In genomic region chr19:11766597-11767591, GRCh38 we compare ENCODE assay signal across 8 cellular contexts. TPM values are rescaled to one million over a fixed set of nuclear protein-coding genes. Genes with fewer than 3 reads are reported as not detected.
A peak's percentile ranks its signal among the peaks of the same experiment; 100 is the strongest.
DNase-seq lines count a peak whose midpoint lies in the region; ATAC-seq and TF ChIP-seq lines count a peak whose summit lies in the region.

TSS of gene ZNF441 (plus strand) at chr19:11767000. CDS start at chr19:11767194, 194 bp downstream.

- H3K23ac ChIP-seq in IMR-90 (ENCODE audit: low read depth, low read length), result peak within 1 kb of the TSS; percentile 70

- no peaks in the 10 kb centered on the region for H3K79me2 ChIP-seq in PC-9 (ENCODE audit: low read depth)

- H3K4ac ChIP-seq in IMR-90 (ENCODE audit: low read depth, low read length), result peak within 1 kb of the TSS; percentile 92

- BruUV-seq in IMR-90 (replicated peaks; lab: Mats Ljungman, UMichigan) (no TSS peak), PC-9 (replicated peaks; lab: Mats Ljungman, UMichigan) (no TSS peak)

- dilution Hi-C loops in IMR-90 (cut with HindIII; ENCODE audit: low sequenced_read_pairs, unreplicated experiment), result no loop called here

- in situ Hi-C loops in IMR-90 (cut with MboI; ENCODE audit: low sequenced_read_pairs), result no loop called here

- no peaks in the 10 kb centered on the region for H3K9me1 ChIP-seq in IMR-90 (ENCODE audit: insufficient read depth, low read length)

- H3K4me1 ChIP-seq in IMR-90 (ENCODE audit: control insufficient read depth, insufficient read depth, low read length), result peaks cover 2% of the 10 kb centered on the region; the same call in 1 of the 2 replicates
- peaks cover 9% of the 10 kb centered on the region; the same call in 1 of the 2 replicates for H3K4me1 ChIP-seq in PC-9 (replicated peaks; ENCODE audit: insufficient read depth)
- H3K4me1 ChIP-seq in esophagus muscularis mucosa, result peaks cover 18 to 24% (median 20%) of the 10 kb centered on the region in 4 donors
- peaks cover 5 to 13% of the 10 kb centered on the region in 2 donors for H3K4me1 ChIP-seq in muscle layer of duodenum (ENCODE audit: control insufficient read depth in 1 of 2, insufficient read depth in 2 of 2, low read length in 2 of 2)

- H3K9ac ChIP-seq in IMR-90 (ENCODE audit: low read depth, low read length), result peak within 1 kb of the TSS; percentile 91

- peak within 1 kb of the TSS; percentile 99 for H4K5ac ChIP-seq in IMR-90 (ENCODE audit: low read depth, low read length)

- TF ChIP-seq CTCF in IMR-90 (conservative IDR thresholded peaks at IDR 0.05; ENCODE audit: low read depth, low read length) (no peak), PC-9 (conservative IDR thresholded peaks at IDR 0.05) (no peak), esophagus muscularis mucosa (IDR thresholded peaks at IDR 0.05) (no peak)

- H3K9me3 ChIP-seq in IMR-90 (ENCODE audit: control insufficient read depth, insufficient read depth, low read length), result peaks cover 7% of the 10 kb centered on the region; the same call in 1 of the 2 replicates
- H3K9me3 ChIP-seq in PC-9 (ENCODE audit: insufficient read depth, low read depth), result no peaks in the 10 kb centered on the region
- no peaks in the 10 kb centered on the region for H3K9me3 ChIP-seq in esophagus muscularis mucosa
- no peaks in the 10 kb centered on the region for H3K9me3 ChIP-seq in muscle layer of duodenum (ENCODE audit: control insufficient read depth in 1 of 2, low read length in 2 of 2)

- H3K14ac ChIP-seq in IMR-90 (replicated peaks; ENCODE audit: low read depth, low read length), result peak within 1 kb of the TSS; percentile 87

- H2AK9ac ChIP-seq in IMR-90 (replicated peaks; ENCODE audit: low read depth, low read length, poor library complexity), result peak within 1 kb of the TSS; percentile 86

- peaks cover 18 to 27% of the 10 kb centered on the region in 2 experiments for H3K79me1 ChIP-seq in IMR-90 (ENCODE audit: low read depth in 1 of 2, low read length in 2 of 2)

- ATAC-seq in GM21528 (IDR thresholded peaks at IDR 0.05; ENCODE audit: low FRiP score, unreplicated experiment) (peak; percentile 88), IMR-90 (ENCODE audit: low read depth) (peak; percentile 98)

- 1% methylated on average over 45 of the region's 61 CpGs; no CpG with 5 or more reads in 1 of the 2 experiments for WGBS in IMR-90 (ENCODE audit: extremely low coverage in 2 of 2, insufficient read length in 1 of 2), 2 experiments
- 1% methylated on average over 36 of the region's 61 CpGs for WGBS in esophagus muscularis mucosa

- H3K18ac ChIP-seq in IMR-90 (ENCODE audit: low read depth, low read length), result peak within 1 kb of the TSS; percentile 90

- no peak for TF ChIP-seq EP300 in esophagus muscularis mucosa (IDR thresholded peaks at IDR 0.05)

- H3K56ac ChIP-seq in IMR-90 (ENCODE audit: extremely low read depth, insufficient read depth, low read length), result peak within 1 kb of the TSS; percentile 60

- H3K4me2 ChIP-seq in IMR-90 (ENCODE audit: low read depth, low read length) (peak within 1 kb of the TSS; percentile 98), PC-9 (peak within 1 kb of the TSS; percentile 78)

- peak within 1 kb of the TSS; percentile 99 for H2AFZ ChIP-seq in IMR-90 (replicated peaks; ENCODE audit: low read length, poor library complexity)
- peak within 1 kb of the TSS; percentile 91 for H2AFZ ChIP-seq in PC-9

- peak within 1 kb of the TSS; percentile 90 for H4K91ac ChIP-seq in IMR-90 (ENCODE audit: insufficient read depth, low read depth, low read length)

- TF ChIP-seq RAD21 in IMR-90 (IDR thresholded peaks at IDR 0.05; ENCODE audit: low read length), result no peak

- peak within 1 kb of the TSS; percentile 78 for H3K4me3 ChIP-seq in IMR-90 (ENCODE audit: insufficient read depth, low read depth, low read length)
- peak within 1 kb of the TSS; percentile 74 for H3K4me3 ChIP-seq in PC-9
- peak within 1 kb of the TSS; percentile 73 to 78 (median 74) for H3K4me3 ChIP-seq in esophagus muscularis mucosa
- H3K4me3 ChIP-seq in muscle layer of duodenum (ENCODE audit: low read depth in 1 of 2, low read length in 2 of 2), result peak within 1 kb of the TSS; percentile 70 to 90

- DNase-seq in DMS 273 (lab: John Stamatoyannopoulos, UW; ENCODE audit: unreplicated experiment), result peak; percentile 97
- DNase-seq in IMR-90, result peak; percentile 89
- DNase-seq in PC-9, result peak; percentile 87 to 96
- DNase-seq in activated T-cell treated with anti-CD3 and anti-CD28 coated beads, Interleukin-2, amount 50 U/mL, for 48 hours, result peak; percentile 97 to 98
- peak; percentile 100 for DNase-seq in esophagus muscularis mucosa (ENCODE audit: extremely low spot score)
- peak; percentile 88 to 89 for DNase-seq in stimulated activated CD8-positive, alpha-beta memory T cell treated with anti-CD3 and anti-CD28 coated beads, Interleukin-7, amount 100 ng/mL, for 1 hour (ENCODE audit: low read depth in 2 of 2)

- H3K27me3 ChIP-seq in IMR-90 (ENCODE audit: control insufficient read depth, insufficient read depth, low read length) (no peaks in the 10 kb centered on the region), PC-9 (ENCODE audit: insufficient read depth, low read depth) (no peaks in the 10 kb centered on the region), esophagus muscularis mucosa (no peaks in the 10 kb centered on the region), muscle layer of duodenum (ENCODE audit: low read depth, low read length) (no peaks in the 10 kb centered on the region)

- H4K8ac ChIP-seq in IMR-90 (ENCODE audit: low read depth in 2 of 2, low read length in 2 of 2), result peak within 1 kb of the TSS; percentile 86 to 99

- H4K20me1 ChIP-seq in IMR-90 (ENCODE audit: insufficient read depth, low read length) (0 out of 2 replicates have a peak, but pooled peaks cover 3% of the 10 kb centered on the region), PC-9 (ENCODE audit: insufficient read depth) (no peaks in the 10 kb centered on the region)

- intact Hi-C loops in IMR-90 (cut with micrococcal nuclease), result loop anchor here (1.0 kb wide), 1 partner anchor 47 kb away; the partner anchor contains the start of gene ZNF440
- intact Hi-C loops in PC-9 (cut with micrococcal nuclease; ENCODE audit: unreplicated experiment), result loop anchor here (1.0 to 5.0 kb wide), 2 partner anchors 28 to 70 kb away; no protein-coding TSS in a partner anchor
- intact Hi-C loops in esophagus muscularis mucosa (cut with DNase I), result loop anchor here (2.0 kb wide), 2 partner anchors 28 to 74 kb away; partner anchors contain the start of gene ZNF823

- peak within 1 kb of the TSS; percentile 88 for H2BK5ac ChIP-seq in IMR-90 (ENCODE audit: low read depth, low read length, poor library complexity, severe bottlenecking)

- H2BK15ac ChIP-seq in IMR-90 (ENCODE audit: low read depth, low read length), result peak within 1 kb of the TSS; percentile 48; the same call in 1 of the 3 replicates

- peak within 1 kb of the TSS; percentile 85 for H3K27ac ChIP-seq in IMR-90 (ENCODE audit: insufficient read depth, low read length)
- no peak within 1 kb of the TSS for H3K27ac ChIP-seq in PC-9
- peak within 1 kb of the TSS; percentile 89 to 96 (median 92) for H3K27ac ChIP-seq in esophagus muscularis mucosa (replicated peaks in 1 of 4)
- peak within 1 kb of the TSS; percentile 86 for H3K27ac ChIP-seq in muscle layer of duodenum (ENCODE audit: low read length)

- H3K36me3 ChIP-seq in IMR-90 (ENCODE audit: control insufficient read depth, insufficient read depth, low read length) (no peaks in the 10 kb centered on the region), PC-9 (ENCODE audit: low read depth) (no peaks in the 10 kb centered on the region), esophagus muscularis mucosa (peaks cover 0 to 3% (median 0%) of the 10 kb centered on the region in 4 donors), muscle layer of duodenum (ENCODE audit: control insufficient read depth in 1 of 2, insufficient read depth in 2 of 2, low read length in 2 of 2) (peaks cover 0 to 4% of the 10 kb centered on the region in 2 donors)

- TF ChIP-seq POLR2A in IMR-90 (IDR thresholded peaks at IDR 0.05; ENCODE audit: low read depth, low read length), result peak; percentile 53
- TF ChIP-seq POLR2A in esophagus muscularis mucosa (IDR thresholded peaks at IDR 0.05; ENCODE audit: low read depth), result peak; percentile 33

- CTCF ChIA-PET in IMR-90 (lab: Yijun Ruan, JAX), result interaction anchor here (1.2 kb wide), 1 partner anchor 31 kb away, joined by 5 read pairs; no protein-coding TSS in a partner anchor
- CTCF ChIA-PET in PC-9 (lab: Charles Lee), result no interaction called here

- peak within 1 kb of the TSS; percentile 54; the same call in 1 of the 2 replicates for H2BK20ac ChIP-seq in IMR-90 (ENCODE audit: low read depth, low read length)

- H2AK5ac ChIP-seq in IMR-90 (ENCODE audit: low read depth, low read length), result peak within 1 kb of the TSS; percentile 77

- H3F3A ChIP-seq in PC-9 (ENCODE audit: insufficient read depth, low read depth), result no peaks in the 10 kb centered on the region; the same call in 1 of the 2 replicates

- peak within 1 kb of the TSS; percentile 81 for H2BK120ac ChIP-seq in IMR-90 (ENCODE audit: low read depth, low read length)

- H3K9me2 ChIP-seq in PC-9 (ENCODE audit: insufficient read depth), result no peaks in the 10 kb centered on the region

- POLR2A ChIA-PET in IMR-90 (lab: Charles Lee; ENCODE audit: unreplicated experiment) (no interaction called here), PC-9 (lab: Charles Lee; ENCODE audit: unreplicated experiment) (interaction anchor here (0.6 kb wide), 1 partner anchor 51 kb away, joined by 3 read pairs; no protein-coding TSS in a partner anchor)

TF ChIP-seq in IMR-90, 13 proteins besides CTCF, POLR2A, EP300 and RAD21:
- TF ChIP-seq MAZ (IDR thresholded peaks at IDR 0.05; ENCODE audit: borderline replicate concordance, low read depth, low read length) (peak; percentile 33; the same call in 1 of the 2 replicates), SMC3 (IDR thresholded peaks at IDR 0.05; ENCODE audit: low read depth, low read length) (no peak), ELK1 (IDR thresholded peaks at IDR 0.05; ENCODE audit: borderline replicate concordance, low read depth, low read length) (no peak), NFE2L2 (IDR thresholded peaks at IDR 0.05; ENCODE audit: low read depth, low read length) (no peak)

RNA-seq across cellular contexts. Expression of gene ZNF441, which starts in this region (rescaled TPM):
- total RNA-seq in IMR-90 (2012; rRNA removed) (9.7 and 12.2 TPM in 2 replicates), PC-9 (2021) (1.6 and 1.7 TPM in 2 replicates), esophagus muscularis mucosa (1 to 10 TPM; 5.6 to 7.9 (median 6.5) TPM)
- 2.4 and 2.8 TPM in 2 replicates for polyA plus RNA-seq in IMR-90 (2012; rRNA removed)
- polyA plus RNA-seq in IMR-90 (2012; cell fraction: cytosol; rRNA removed), result 0.08 and 0.11 TPM in 2 replicates
- 2.2 and 16.7 TPM in 2 replicates for polyA plus RNA-seq in IMR-90 (2012; cell fraction: nucleus; rRNA removed; ENCODE audit: low replicate concordance)
